17 cellular contexts compared by ENCODE assay signal in the genomic region with DNA sequence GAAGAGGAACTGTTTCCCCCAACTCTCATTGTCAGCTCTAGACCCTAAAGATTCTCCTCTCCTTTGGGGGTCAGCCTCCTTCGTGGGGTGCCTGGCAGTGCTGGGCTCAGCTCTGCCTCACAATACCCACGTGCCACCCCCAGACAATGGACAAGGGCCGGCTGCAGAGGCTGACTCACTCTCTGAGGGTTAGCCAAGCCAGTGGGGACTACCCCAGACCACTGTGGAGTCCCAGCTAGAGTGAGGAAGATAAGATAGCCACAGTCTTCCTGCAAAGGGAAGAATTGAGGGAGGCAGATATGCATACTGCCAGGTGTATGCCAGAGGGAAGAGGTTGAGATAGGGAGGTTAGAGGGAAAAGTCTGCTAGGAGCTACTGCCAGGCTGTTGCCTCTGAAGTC. TPM values are rescaled to one million over a fixed set of nuclear protein-coding genes. Genes with fewer than 3 reads are reported as not detected.
A peak's percentile ranks its signal among the peaks of the same experiment; 100 is the strongest.
DNase-seq lines count a peak whose midpoint lies in the region; ATAC-seq, FAIRE-seq and TF ChIP-seq lines count a peak whose summit lies in the region.
"Had no signal": no experiment of that assay in that cellular context is flagged by ENCODE, and none has a peak within 500 bp of the region (broad histone marks: within the 10 kb centered on the region; RNA-seq: fewer than 3 reads in every experiment).

No MANE protein-coding gene starts in this region.

- POLR2A ChIA-PET in CD4-positive, alpha-beta memory T cell (lab: Charles Lee; ENCODE audit: partially characterized antibody) = interaction anchor here (4.9 kb wide), 1 partner anchor 9 kb away, joined by 30 read pairs; no protein-coding TSS in a partner anchor
- POLR2A ChIA-PET in H1 (lab: Charles Lee; ENCODE audit: partially characterized antibody) = interaction anchor here (0.6 to 5.1 kb wide), 6 partner anchors 9 to 104 kb away, joined by 3 to 28 read pairs (median 6); a partner anchor contains a TSS

- peaks cover 12% of the 10 kb centered on the region for H3K23me2 ChIP-seq in H1 (ENCODE audit: low read depth, low read length)

- no peak overlapping the region for H3K9ac ChIP-seq in H1 (replicated peaks in 1 of 4; ENCODE audit: extremely low read depth in 1 of 4, low read depth in 3 of 4, low read length in 3 of 4)

- no peak overlapping the region for H3K4me3 Mint-ChIP-seq in CD4-positive, alpha-beta memory T cell
- H3K4me3 Mint-ChIP-seq: activated T-helper 1 cell treated with anti-CD3 and anti-CD28 coated beads, Interleukin-12 subunit alpha, Interleukin-12 subunit beta, Interleukin-2, Interleukin-4 antibody, amounts not matched to agents 30 ng/mL and 10 ng/mL and 1 ng/mL, durations not matched to agents 14 hours and 24 hours and 36 hours had no signal

- H3K27ac ChIP-seq in CD4-positive, alpha-beta memory T cell (ENCODE audit: low read depth, low read length) = no peak overlapping the region
- H3K27ac ChIP-seq in Peyer's patch (peak overlapping the region; percentile 5 to 65 (median 50)), H1 (ENCODE audit: low read depth, low read length) (no peak overlapping the region)

- no peak for TF ChIP-seq CTCF in Peyer's patch (IDR thresholded peaks at IDR 0.05)
- no peak for TF ChIP-seq CTCF in H1 (IDR thresholded peaks at IDR 0.05; ENCODE audit: control extremely low read depth in 1 of 3, insufficient read depth in 1 of 3, low read depth in 1 of 3, low read length in 3 of 3)

- H3K79me1 ChIP-seq in H1 (ENCODE audit: low read depth, low read length) = no peaks in the 10 kb centered on the region

- no peak overlapping the region for H2AK5ac ChIP-seq in H1 (ENCODE audit: low read depth, low read length)

- H3K27ac Mint-ChIP-seq in CD4-positive, alpha-beta memory T cell = peak overlapping the region in 4 of 7 donors; percentile 35 to 59 (median 36)

- no peak overlapping the region for H2BK120ac ChIP-seq in H1 (replicated peaks; ENCODE audit: low read depth, low read length)

- H3K4me1 Mint-ChIP-seq in CD4-positive, alpha-beta memory T cell = peaks cover 0 to 4% (median 0%) of the 10 kb centered on the region in 4 donors

- peaks cover 0 to 3% of the 10 kb centered on the region in 2 donors for H3K27me3 Mint-ChIP-seq in CD4-positive, alpha-beta memory T cell

- no peaks in the 10 kb centered on the region for H3K9me3 ChIP-seq in CD4-positive, alpha-beta memory T cell (ENCODE audit: control insufficient read depth in 1 of 2, low read length in 2 of 2)
- no peaks in the 10 kb centered on the region for H3K9me3 ChIP-seq in Peyer's patch
- H3K9me3 ChIP-seq in H1 (ENCODE audit: insufficient read depth in 2 of 2, low read depth in 1 of 2, low read length in 1 of 2) = no peaks in the 10 kb centered on the region
- H3K9me3 ChIP-seq: BE2C, HAP-1, mucosa of descending colon had no signal

- no peak for ATAC-seq in GM18870 (IDR thresholded peaks at IDR 0.05; ENCODE audit: unreplicated experiment)
- ATAC-seq: mucosa of descending colon had no signal

- no peak overlapping the region for H3K14ac ChIP-seq in H1 (ENCODE audit: insufficient read length)

- H3K56ac ChIP-seq in H1 (replicated peaks; ENCODE audit: insufficient read length, low read depth, low read length) = no peak overlapping the region

- WGBS in H1 (ENCODE audit: extremely low coverage in 1 of 2, insufficient coverage in 1 of 2, insufficient read length in 1 of 2, insufficient replicate concordance in 2 of 2, low coverage in 1 of 2, low lambda C conversion rate in 2 of 2, missing lambda C conversion rate in 1 of 2), 2 experiments = 58% methylated on average over 3 of the region's 3 CpGs; no CpG with 5 or more reads in 1 of the 2 experiments

- H4K5ac ChIP-seq in H1 (ENCODE audit: insufficient read length, low read depth, low read length) = no peak overlapping the region

- no peak overlapping the region for H2BK15ac ChIP-seq in H1 (ENCODE audit: low read length)

- no peak for DNase-seq in CD4-positive, alpha-beta memory T cell
- DNase-seq in Peyer's patch (no peak), H1 (ENCODE audit: low read depth in 1 of 2, low spot score in 2 of 2) (no peak), nucleus accumbens (lab: John Stamatoyannopoulos, UW) (peak in 53 of 56 donors; percentile 32 to 93 (median 83)), SKM-1 (lab: John Stamatoyannopoulos, UW; ENCODE audit: unreplicated experiment) (no peak), NAMALWA (ENCODE audit: low spot score) (no peak), NCI-H524 treated with DMSO at 0.1 percent for 48 hours (lab: John Stamatoyannopoulos, UW) (no peak)
- DNase-seq: activated CD4-positive, CD25-positive, alpha-beta regulatory T cell; BE2C; cortex of kidney; glutamatergic neuron; mucosa of descending colon had no signal

- no peak overlapping the region for H3K18ac ChIP-seq in H1 (ENCODE audit: extremely low read depth, low read length)

- no peak for TF ChIP-seq POLR2A in Peyer's patch (IDR thresholded peaks at IDR 0.05)
- TF ChIP-seq POLR2A in H1 (IDR thresholded peaks at IDR 0.05; ENCODE audit: control extremely low read depth in 1 of 2, low read depth in 2 of 2, low read length in 2 of 2) = no peak

- no peaks in the 10 kb centered on the region for H3K27me3 ChIP-seq in CD4-positive, alpha-beta memory T cell (ENCODE audit: insufficient read depth, low read length)
- H3K27me3 ChIP-seq in Peyer's patch = no peaks in the 10 kb centered on the region
- H3K27me3 ChIP-seq in H1 (replicated peaks in 1 of 4; ENCODE audit: control insufficient read depth in 3 of 4, extremely low read depth in 1 of 4, insufficient read depth in 3 of 4, low read length in 3 of 4) = peaks cover 0 to 5% (median 0%) of the 10 kb centered on the region in 4 experiments; a peak in 3 of 7 replicates

- no peak overlapping the region for H2BK12ac ChIP-seq in H1 (ENCODE audit: low read depth, low read length)

- no peak overlapping the region for H2AFZ ChIP-seq in H1 (ENCODE audit: low read length)

- H2BK5ac ChIP-seq in H1 (ENCODE audit: low read depth, low read length) = 0 out of 2 replicates have a peak overlapping the region, but pooled peaks have one; percentile 9

- H4K8ac ChIP-seq in H1 (ENCODE audit: extremely low read depth, insufficient read depth, low read length) = no peak overlapping the region

- no peak overlapping the region for H3K23ac ChIP-seq in H1 (ENCODE audit: insufficient read length)

- no peak overlapping the region for H4K91ac ChIP-seq in H1 (replicated peaks; ENCODE audit: insufficient read length, low read length)

- FAIRE-seq in H1 (lab: Jason Lieb, UNC) = no peak
- FAIRE-seq: RCC 7860 had no signal

- no peak for TF ChIP-seq EP300 in H1 (IDR thresholded peaks at IDR 0.05; ENCODE audit: borderline replicate concordance in 1 of 2, low read depth in 2 of 2, low read length in 2 of 2)

- TF ChIP-seq RAD21 in H1 (IDR thresholded peaks at IDR 0.05 in 1 of 2, conservative IDR thresholded peaks at IDR 0.05 in 1 of 2; ENCODE audit: low read depth in 2 of 2, low read length in 2 of 2) = no peak

- no peaks in the 10 kb centered on the region for H3K9me3 Mint-ChIP-seq in CD4-positive, alpha-beta memory T cell
- H3K9me3 Mint-ChIP-seq: activated T-helper 1 cell treated with anti-CD3 and anti-CD28 coated beads, Interleukin-12 subunit alpha, Interleukin-12 subunit beta, Interleukin-2, Interleukin-4 antibody, amounts not matched to agents 30 ng/mL and 10 ng/mL and 1 ng/mL, durations not matched to agents 14 hours and 24 hours and 36 hours had no signal

- no peak overlapping the region for H3K4ac ChIP-seq in H1 (replicated peaks; ENCODE audit: insufficient read length, low read depth, low read length)

- CTCF ChIA-PET in CD4-positive, alpha-beta memory T cell (lab: Charles Lee; ENCODE audit: partially characterized antibody) = interaction anchor here (3.0 kb wide), 1 partner anchor 9 kb away, joined by 14 read pairs; no protein-coding TSS in a partner anchor
- CTCF ChIA-PET in H1 (lab: Charles Lee; ENCODE audit: partially characterized antibody) = interaction anchor here (0.7 to 16.5 kb wide), 9 partner anchors 7 to 477 kb away, joined by 3 to 163 read pairs (median 3); a partner anchor contains a TSS

- H3K4me1 ChIP-seq in CD4-positive, alpha-beta memory T cell (ENCODE audit: insufficient read depth, low read length) = peaks cover 11% of the 10 kb centered on the region
- H3K4me1 ChIP-seq in Peyer's patch = peaks cover 0 to 11% (median 0%) of the 10 kb centered on the region in 4 donors
- H3K4me1 ChIP-seq in H1 (replicated peaks in 1 of 4; ENCODE audit: control insufficient read depth in 3 of 4, insufficient read depth in 4 of 4, low read length in 3 of 4) = peaks cover 7 to 18% (median 9%) of the 10 kb centered on the region in 4 experiments
- H3K4me1 ChIP-seq: BE2C had no signal

- no peak overlapping the region for H2BK20ac ChIP-seq in H1 (ENCODE audit: low read length)

- intact Hi-C loops in CD4-positive, alpha-beta memory T cell (cut with micrococcal nuclease) = no loop called here

- no peak overlapping the region for H3K4me2 ChIP-seq in H1 (ENCODE audit: insufficient read depth in 1 of 2, low read depth in 2 of 2, low read length in 2 of 2)

- no peaks in the 10 kb centered on the region for H3K79me2 ChIP-seq in H1 (ENCODE audit: control insufficient read depth in 1 of 2, insufficient read depth in 2 of 2, low read length in 2 of 2)

- H3K36me3 ChIP-seq in CD4-positive, alpha-beta memory T cell (ENCODE audit: insufficient read depth, low read length) = no peaks in the 10 kb centered on the region
- no peaks in the 10 kb centered on the region for H3K36me3 ChIP-seq in Peyer's patch
- no peaks in the 10 kb centered on the region for H3K36me3 ChIP-seq in H1 (ENCODE audit: control insufficient read depth in 2 of 4, insufficient read depth in 4 of 4, low read length in 3 of 4)
- H3K36me3 ChIP-seq: BE2C, HAP-1 had no signal

- no peaks in the 10 kb centered on the region for H3K36me3 Mint-ChIP-seq in CD4-positive, alpha-beta memory T cell

- no peaks in the 10 kb centered on the region for H4K20me1 ChIP-seq in H1 (replicated peaks in 1 of 2; ENCODE audit: control insufficient read depth in 1 of 2, insufficient read depth in 2 of 2, low read length in 2 of 2)

- H3K4me3 ChIP-seq in CD4-positive, alpha-beta memory T cell (ENCODE audit: low read length in 2 of 2) = no peak overlapping the region
- H3K4me3 ChIP-seq in Peyer's patch (no peak overlapping the region), H1 (ENCODE audit: extremely low read depth in 1 of 4, insufficient read depth in 2 of 4, low read depth in 3 of 4, low read length in 4 of 4) (no peak overlapping the region)
- H3K4me3 ChIP-seq: HAP-1, mucosa of descending colon had no signal

RNA-seq across cellular contexts. Expression of a gene that starts 13.5 kb away (rescaled TPM):
- total RNA-seq in CD4-positive, alpha-beta memory T cell = 10 to 100 TPM; 60.4 to 65.7 TPM
- 10 to 100 TPM; 17.5 to 23.5 TPM for polyA plus RNA-seq in CD4-positive, alpha-beta memory T cell
- total RNA-seq in Peyer's patch = 100 to 1,000 TPM in 2 of 4 donors, 10 to 100 TPM in 2; 46.2 to 129 (median 105) TPM
- total RNA-seq in H1 (2021; fragmentation: NEBNext Ultra II Directional; extraction: Animal tissue kit (Norgen Biotek cat#: 25700)) = 33.4 and 39.2 TPM in 2 replicates
- polyA plus RNA-seq in H1 (2011; rRNA removed) = 15.9 and 17.7 TPM in 2 replicates
- polyA plus RNA-seq in H1 (2011; cell fraction: cytosol; rRNA removed) = 27.1 TPM
- polyA plus RNA-seq in H1 (2011; cell fraction: nucleus; rRNA removed) = 54.2 TPM
- 17.8 to 25.9 TPM (median 22.8 TPM) in 4 replicates for polyA plus RNA-seq in H1 (2012, experiment 1 of 2)
- 8.3 TPM for polyA plus RNA-seq in H1 (2012, experiment 2 of 2)
- polyA plus RNA-seq in H1 (2013, experiment 1 of 2) = 11.7 TPM
- 10.6 TPM for polyA plus RNA-seq in H1 (2013, experiment 2 of 2)
- 149 and 157 TPM in 2 replicates for polyA minus RNA-seq in H1 (2011; rRNA and poly(A)+ RNA removed)
- polyA minus RNA-seq in H1 (2011; cell fraction: cytosol; rRNA and poly(A)+ RNA removed) = 35.4 TPM
- 40.5 TPM for polyA minus RNA-seq in H1 (2011; cell fraction: nucleus; rRNA and poly(A)+ RNA removed)

RNA-seq across cellular contexts. Expression of a gene that starts 39.7 kb away (rescaled TPM):
- 1 to 10 TPM; 2.1 to 2.4 TPM for total RNA-seq in CD4-positive, alpha-beta memory T cell
- 1 to 10 TPM in 1 of 2 donors, under 1 TPM in 1; 0.84 to 1.4 TPM for polyA plus RNA-seq in CD4-positive, alpha-beta memory T cell
- under 1 TPM in 2 of 4 donors, not detected in 2; 0.28 to 0.83 TPM for total RNA-seq in Peyer's patch
- total RNA-seq in H1 (2021; fragmentation: NEBNext Ultra II Directional; extraction: Animal tissue kit (Norgen Biotek cat#: 25700)) = not detected in 2 replicates
- 0.02 TPM in 1 of 2 replicates, not detected in the other for polyA plus RNA-seq in H1 (2011; rRNA removed)
- polyA plus RNA-seq in H1 (2011; cell fraction: cytosol; rRNA removed) = 0.03 TPM
- not detected for polyA plus RNA-seq in H1 (2011; cell fraction: nucleus; rRNA removed)
- polyA plus RNA-seq in H1 (2012, experiment 1 of 2) = not detected in 4 replicates
- not detected for polyA plus RNA-seq in H1 (2012, experiment 2 of 2)
- 0.02 TPM for polyA plus RNA-seq in H1 (2013, experiment 1 of 2)
- polyA plus RNA-seq in H1 (2013, experiment 2 of 2) = not detected
- polyA minus RNA-seq in H1 (2011; rRNA and poly(A)+ RNA removed) = 0.05 TPM in 1 of 2 replicates, not detected in the other
- polyA minus RNA-seq in H1 (2011; cell fraction: cytosol; rRNA and poly(A)+ RNA removed) = not detected
- polyA minus RNA-seq in H1 (2011; cell fraction: nucleus; rRNA and poly(A)+ RNA removed) = 0.20 TPM
- total RNA-seq: LHCN-M2 had no signal

Comparison
In these comparisons a context has a peak if more than half of its experiments do, and no peak if none do; other contexts are left out.
1. DNase-seq: peak in nucleus accumbens (53 of 56); none in CD4-positive, alpha-beta memory T cell (0 of 5), Peyer's patch (0 of 3), H1 (0 of 2), SKM-1 (single experiment), NAMALWA (single experiment) and NCI-H524 treated with DMSO at 0.1 percent for 48 hours (single experiment).
2. H3K27ac ChIP-seq: peak in Peyer's patch (4 of 4); none in CD4-positive, alpha-beta memory T cell (single experiment) and H1 (single experiment).